Comparison of ENCODE assay signal across 7 cellular contexts in the genomic region with DNA sequence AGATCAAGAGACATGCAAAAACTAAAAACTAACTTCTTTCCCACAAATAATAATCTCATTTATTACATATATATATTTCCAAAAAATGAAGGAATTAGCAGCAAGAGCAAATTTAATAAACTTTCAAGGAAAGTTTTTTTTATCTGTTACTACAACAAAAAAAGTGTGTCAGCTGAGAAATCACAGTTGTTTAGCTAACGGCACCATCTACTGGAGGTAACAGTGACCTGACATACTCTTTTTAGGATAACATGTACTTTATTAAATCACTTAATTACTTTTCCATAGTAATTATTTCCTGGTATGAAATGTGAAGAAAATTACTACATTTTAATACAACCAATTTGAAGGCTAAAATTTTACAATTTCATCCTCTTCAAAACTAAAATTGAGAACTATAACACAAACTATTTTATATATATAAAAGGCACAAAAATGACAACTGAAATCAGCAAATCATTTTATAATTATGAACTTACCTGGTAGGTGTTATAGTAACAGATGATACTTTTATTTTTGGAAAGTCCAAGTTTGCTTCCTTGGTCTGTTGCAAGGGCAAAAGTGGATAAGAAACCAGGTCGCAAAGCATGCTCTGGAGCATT. TPM values are rescaled to one million over a fixed set of nuclear protein-coding genes. Genes with fewer than 3 reads are reported as not detected.
DNase-seq lines count a peak whose midpoint lies in the region; ATAC-seq, FAIRE-seq and TF ChIP-seq lines count a peak whose summit lies in the region.

No MANE protein-coding gene starts in this region.

- H3K27me3 Mint-ChIP-seq in chondrocyte (ENCODE audit: low read depth): no peaks in the 10 kb centered on the region
- no peaks in the 10 kb centered on the region for H3K27me3 Mint-ChIP-seq in naive thymus-derived CD8-positive, alpha-beta T cell

- peak; percentile 60 for DNase-seq in DMS 273 (lab: John Stamatoyannopoulos, UW; ENCODE audit: unreplicated experiment)
- no peak for DNase-seq in GM19239 (ENCODE audit: insufficient read length, low spot score)
- DNase-seq in NCI-H748 treated with DMSO at 0.1 percent for 48 hours (lab: John Stamatoyannopoulos, UW): peak; percentile 2
- DNase-seq in chondrocyte (ENCODE audit: low spot score): no peak
- DNase-seq in naive thymus-derived CD8-positive, alpha-beta T cell: peak in 7 of 10 donors; percentile 2 to 57 (median 31)
- no peak for DNase-seq in OCI-M2 (lab: John Stamatoyannopoulos, UW; ENCODE audit: unreplicated experiment)
- DNase-seq in activated CD4-positive, CD25-positive, alpha-beta regulatory T cell treated with anti-CD3 and anti-CD28 coated beads, Interleukin-2, amount 50 U/mL, for 72 hours: no peak

- peaks cover 10% of the 10 kb centered on the region for H3K36me3 Mint-ChIP-seq in chondrocyte (ENCODE audit: low read depth)
- H3K36me3 Mint-ChIP-seq in naive thymus-derived CD8-positive, alpha-beta T cell: peaks cover 0 to 57% (median 5%) of the 10 kb centered on the region in 3 donors

- H3K27ac Mint-ChIP-seq in chondrocyte (ENCODE audit: unreplicated experiment): no peak overlapping the region
- H3K27ac Mint-ChIP-seq in naive thymus-derived CD8-positive, alpha-beta T cell: no peak overlapping the region

- TF ChIP-seq CTCF in chondrocyte (IDR thresholded peaks at IDR 0.05): peak; percentile 84

- FAIRE-seq in GM19239 (lab: Jason Lieb, UNC): peak; percentile 76

- no peaks in the 10 kb centered on the region for H3K9me3 Mint-ChIP-seq in chondrocyte (ENCODE audit: low read depth)
- no peaks in the 10 kb centered on the region for H3K9me3 Mint-ChIP-seq in naive thymus-derived CD8-positive, alpha-beta T cell

- no peak overlapping the region for H3K4me3 Mint-ChIP-seq in chondrocyte (ENCODE audit: unreplicated experiment)
- no peak overlapping the region for H3K4me3 Mint-ChIP-seq in naive thymus-derived CD8-positive, alpha-beta T cell

- ATAC-seq in naive thymus-derived CD8-positive, alpha-beta T cell: no peak

- peaks cover 7% of the 10 kb centered on the region for H3K4me1 Mint-ChIP-seq in chondrocyte (ENCODE audit: low read depth)
- peaks cover 0 to 17% (median 13%) of the 10 kb centered on the region in 4 donors for H3K4me1 Mint-ChIP-seq in naive thymus-derived CD8-positive, alpha-beta T cell

- POLR2A ChIA-PET in naive thymus-derived CD8-positive, alpha-beta T cell (lab: Charles Lee): interaction anchor here (0.7 to 1.0 kb wide), 2 partner anchors 62 to 322 kb away, joined by 3 read pairs; a partner anchor contains a TSS

RNA-seq across cellular contexts. Expression of a gene that starts 9.1 kb away (rescaled TPM):
- 34.2 to 38.8 TPM (median 36.2 TPM) in 3 replicates for total RNA-seq in chondrocyte
- total RNA-seq in naive thymus-derived CD8-positive, alpha-beta T cell: 10 to 100 TPM; 24.9 to 27.8 TPM
- polyA plus RNA-seq in naive thymus-derived CD8-positive, alpha-beta T cell: 10 to 100 TPM; 29.0 to 35.6 (median 29.7) TPM

Comparison
In these comparisons a context has a peak if more than half of its experiments do, and no peak if none do; other contexts are left out.
1. DNase-seq: peak in DMS 273 (single experiment), NCI-H748 treated with DMSO at 0.1 percent for 48 hours (single experiment) and naive thymus-derived CD8-positive, alpha-beta T cell (7 of 10); none in GM19239 (single experiment), chondrocyte (single experiment), OCI-M2 (single experiment) and activated CD4-positive, CD25-positive, alpha-beta regulatory T cell treated with anti-CD3 and anti-CD28 coated beads, Interleukin-2, amount 50 U/mL, for 72 hours (single experiment).